Comparison of ENCODE assay signal across 1 cellular context in the genomic region with DNA sequence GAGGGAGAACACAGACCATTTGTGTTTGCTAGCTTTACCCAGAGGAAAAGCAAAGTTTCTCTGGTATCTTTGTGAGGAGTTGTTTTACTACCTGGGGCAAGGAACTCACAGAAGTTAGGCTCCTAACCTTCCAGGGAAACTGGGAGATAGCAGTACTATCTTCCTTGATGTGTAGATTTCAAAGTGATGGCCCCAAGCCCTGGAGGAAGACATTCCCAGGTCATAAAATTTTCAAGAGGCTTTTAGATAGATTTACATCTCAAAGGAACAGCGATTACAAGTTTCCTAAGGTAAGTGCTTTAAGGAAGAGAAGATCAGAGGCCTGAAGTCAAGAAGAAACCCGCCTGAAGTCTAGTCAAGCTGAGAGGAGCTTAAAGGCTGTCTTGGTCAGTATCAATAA.
TF ChIP-seq lines count a peak whose summit lies in the region.

No MANE protein-coding gene starts in this region.

TF ChIP-seq in GM23338, 12 proteins besides CTCF, POLR2A, EP300 and RAD21 (continued from another document):
- TF ChIP-seq, protein P1, sequence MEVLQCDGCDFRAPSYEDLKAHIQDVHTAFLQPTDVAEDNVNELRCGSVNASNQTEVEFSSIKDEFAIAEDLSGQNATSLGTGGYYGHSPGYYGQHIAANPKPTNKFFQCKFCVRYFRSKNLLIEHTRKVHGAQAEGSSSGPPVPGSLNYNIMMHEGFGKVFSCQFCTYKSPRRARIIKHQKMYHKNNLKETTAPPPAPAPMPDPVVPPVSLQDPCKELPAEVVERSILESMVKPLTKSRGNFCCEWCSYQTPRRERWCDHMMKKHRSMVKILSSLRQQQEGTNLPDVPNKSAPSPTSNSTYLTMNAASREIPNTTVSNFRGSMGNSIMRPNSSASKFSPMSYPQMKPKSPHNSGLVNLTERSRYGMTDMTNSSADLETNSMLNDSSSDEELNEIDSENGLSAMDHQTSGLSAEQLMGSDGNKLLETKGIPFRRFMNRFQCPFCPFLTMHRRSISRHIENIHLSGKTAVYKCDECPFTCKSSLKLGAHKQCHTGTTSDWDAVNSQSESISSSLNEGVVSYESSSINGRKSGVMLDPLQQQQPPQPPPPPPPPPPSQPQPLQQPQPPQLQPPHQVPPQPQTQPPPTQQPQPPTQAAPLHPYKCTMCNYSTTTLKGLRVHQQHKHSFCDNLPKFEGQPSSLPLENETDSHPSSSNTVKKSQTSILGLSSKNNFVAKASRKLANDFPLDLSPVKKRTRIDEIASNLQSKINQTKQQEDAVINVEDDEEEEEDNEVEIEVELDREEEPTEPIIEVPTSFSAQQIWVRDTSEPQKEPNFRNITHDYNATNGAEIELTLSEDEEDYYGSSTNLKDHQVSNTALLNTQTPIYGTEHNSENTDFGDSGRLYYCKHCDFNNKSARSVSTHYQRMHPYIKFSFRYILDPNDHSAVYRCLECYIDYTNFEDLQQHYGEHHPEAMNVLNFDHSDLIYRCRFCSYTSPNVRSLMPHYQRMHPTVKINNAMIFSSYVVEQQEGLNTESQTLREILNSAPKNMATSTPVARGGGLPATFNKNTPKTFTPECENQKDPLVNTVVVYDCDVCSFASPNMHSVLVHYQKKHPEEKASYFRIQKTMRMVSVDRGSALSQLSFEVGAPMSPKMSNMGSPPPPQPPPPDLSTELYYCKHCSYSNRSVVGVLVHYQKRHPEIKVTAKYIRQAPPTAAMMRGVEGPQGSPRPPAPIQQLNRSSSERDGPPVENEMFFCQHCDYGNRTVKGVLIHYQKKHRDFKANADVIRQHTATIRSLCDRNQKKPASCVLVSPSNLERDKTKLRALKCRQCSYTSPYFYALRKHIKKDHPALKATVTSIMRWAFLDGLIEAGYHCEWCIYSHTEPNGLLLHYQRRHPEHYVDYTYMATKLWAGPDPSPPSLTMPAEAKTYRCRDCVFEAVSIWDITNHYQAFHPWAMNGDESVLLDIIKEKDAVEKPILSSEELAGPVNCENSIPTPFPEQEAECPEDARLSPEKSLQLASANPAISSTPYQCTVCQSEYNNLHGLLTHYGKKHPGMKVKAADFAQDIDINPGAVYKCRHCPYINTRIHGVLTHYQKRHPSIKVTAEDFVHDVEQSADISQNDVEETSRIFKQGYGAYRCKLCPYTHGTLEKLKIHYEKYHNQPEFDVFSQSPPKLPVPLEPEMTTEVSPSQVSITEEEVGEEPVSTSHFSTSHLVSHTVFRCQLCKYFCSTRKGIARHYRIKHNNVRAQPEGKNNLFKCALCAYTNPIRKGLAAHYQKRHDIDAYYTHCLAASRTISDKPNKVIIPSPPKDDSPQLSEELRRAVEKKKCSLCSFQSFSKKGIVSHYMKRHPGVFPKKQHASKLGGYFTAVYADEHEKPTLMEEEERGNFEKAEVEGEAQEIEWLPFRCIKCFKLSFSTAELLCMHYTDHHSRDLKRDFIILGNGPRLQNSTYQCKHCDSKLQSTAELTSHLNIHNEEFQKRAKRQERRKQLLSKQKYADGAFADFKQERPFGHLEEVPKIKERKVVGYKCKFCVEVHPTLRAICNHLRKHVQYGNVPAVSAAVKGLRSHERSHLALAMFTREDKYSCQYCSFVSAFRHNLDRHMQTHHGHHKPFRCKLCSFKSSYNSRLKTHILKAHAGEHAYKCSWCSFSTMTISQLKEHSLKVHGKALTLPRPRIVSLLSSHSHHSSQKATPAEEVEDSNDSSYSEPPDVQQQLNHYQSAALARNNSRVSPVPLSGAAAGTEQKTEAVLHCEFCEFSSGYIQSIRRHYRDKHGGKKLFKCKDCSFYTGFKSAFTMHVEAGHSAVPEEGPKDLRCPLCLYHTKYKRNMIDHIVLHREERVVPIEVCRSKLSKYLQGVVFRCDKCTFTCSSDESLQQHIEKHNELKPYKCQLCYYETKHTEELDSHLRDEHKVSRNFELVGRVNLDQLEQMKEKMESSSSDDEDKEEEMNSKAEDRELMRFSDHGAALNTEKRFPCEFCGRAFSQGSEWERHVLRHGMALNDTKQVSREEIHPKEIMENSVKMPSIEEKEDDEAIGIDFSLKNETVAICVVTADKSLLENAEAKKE (CRISPR knock-in tag; IDR thresholded peaks at IDR 0.05) = no peak
- TF ChIP-seq POLR2AphosphoS5 (IDR thresholded peaks at IDR 0.05; ENCODE audit: low read depth) (no peak), JUNB (IDR thresholded peaks at IDR 0.05; ENCODE audit: unreplicated experiment) (no peak), ZNF331 (CRISPR knock-in tag; IDR thresholded peaks at IDR 0.05; ENCODE audit: low read depth) (no peak), NANOG (IDR thresholded peaks at IDR 0.05; ENCODE audit: borderline replicate concordance) (no peak), CREB1 (CRISPR knock-in tag; IDR thresholded peaks at IDR 0.05; ENCODE audit: low read depth) (no peak), EZH2 (IDR thresholded peaks at IDR 0.05; ENCODE audit: low read depth, unreplicated experiment) (no peak)
- TF ChIP-seq, protein P2, sequence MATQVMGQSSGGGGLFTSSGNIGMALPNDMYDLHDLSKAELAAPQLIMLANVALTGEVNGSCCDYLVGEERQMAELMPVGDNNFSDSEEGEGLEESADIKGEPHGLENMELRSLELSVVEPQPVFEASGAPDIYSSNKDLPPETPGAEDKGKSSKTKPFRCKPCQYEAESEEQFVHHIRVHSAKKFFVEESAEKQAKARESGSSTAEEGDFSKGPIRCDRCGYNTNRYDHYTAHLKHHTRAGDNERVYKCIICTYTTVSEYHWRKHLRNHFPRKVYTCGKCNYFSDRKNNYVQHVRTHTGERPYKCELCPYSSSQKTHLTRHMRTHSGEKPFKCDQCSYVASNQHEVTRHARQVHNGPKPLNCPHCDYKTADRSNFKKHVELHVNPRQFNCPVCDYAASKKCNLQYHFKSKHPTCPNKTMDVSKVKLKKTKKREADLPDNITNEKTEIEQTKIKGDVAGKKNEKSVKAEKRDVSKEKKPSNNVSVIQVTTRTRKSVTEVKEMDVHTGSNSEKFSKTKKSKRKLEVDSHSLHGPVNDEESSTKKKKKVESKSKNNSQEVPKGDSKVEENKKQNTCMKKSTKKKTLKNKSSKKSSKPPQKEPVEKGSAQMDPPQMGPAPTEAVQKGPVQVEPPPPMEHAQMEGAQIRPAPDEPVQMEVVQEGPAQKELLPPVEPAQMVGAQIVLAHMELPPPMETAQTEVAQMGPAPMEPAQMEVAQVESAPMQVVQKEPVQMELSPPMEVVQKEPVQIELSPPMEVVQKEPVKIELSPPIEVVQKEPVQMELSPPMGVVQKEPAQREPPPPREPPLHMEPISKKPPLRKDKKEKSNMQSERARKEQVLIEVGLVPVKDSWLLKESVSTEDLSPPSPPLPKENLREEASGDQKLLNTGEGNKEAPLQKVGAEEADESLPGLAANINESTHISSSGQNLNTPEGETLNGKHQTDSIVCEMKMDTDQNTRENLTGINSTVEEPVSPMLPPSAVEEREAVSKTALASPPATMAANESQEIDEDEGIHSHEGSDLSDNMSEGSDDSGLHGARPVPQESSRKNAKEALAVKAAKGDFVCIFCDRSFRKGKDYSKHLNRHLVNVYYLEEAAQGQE (IDR thresholded peaks at IDR 0.05; ENCODE audit: unreplicated experiment) = no peak
